Comparison of ENCODE assay signal across 8 cellular contexts in genomic region chr1:97243973-97244560, GRCh38.
DNase-seq lines count a peak whose midpoint lies in the region; ATAC-seq, FAIRE-seq and TF ChIP-seq lines count a peak whose summit lies in the region.

No MANE protein-coding gene starts in this region.

- peaks cover 9% of the 10 kb centered on the region for H3K36me3 Mint-ChIP-seq in activated T-cell treated with anti-CD3 and anti-CD28 coated beads, Interleukin-2, amount 50 U/mL, for 4 hours (ENCODE audit: insufficient read depth)
- no peaks in the 10 kb centered on the region for H3K36me3 Mint-ChIP-seq in activated T-helper 2 cell treated with anti-CD3 and anti-CD28 coated beads, Interferon-gamma antibody, Interleukin-2, Interleukin-4, amounts not matched to agents 10 μg/mL and 5 μg/mL and 100 μg/mL, durations not matched to agents 14 hours and 24 hours and 36 hours (ENCODE audit: low read depth)

- TF ChIP-seq CTCF in AG04450 (IDR thresholded peaks at IDR 0.05; ENCODE audit: low read depth, low read length) (peak; percentile 61), choroid plexus epithelial cell (conservative IDR thresholded peaks at IDR 0.05; ENCODE audit: low read depth, low read length) (peak; percentile 57)

- WGBS in small intestine, 3 donors, result 87 to 96% (median 93%) methylated on average over 2 of the region's 2 CpGs

- ATAC-seq in GM18519 (IDR thresholded peaks at IDR 0.05; ENCODE audit: low FRiP score, unreplicated experiment), result peak; percentile 56
- no peak for ATAC-seq in activated T-cell treated with anti-CD3 and anti-CD28 coated beads, Interleukin-2, amount 50 U/mL, for 4 hours

- POLR2A ChIA-PET in AG04450 (lab: Yijun Ruan, JAX), result no interaction called here

- intact Hi-C loops in activated T-helper 2 cell treated with anti-CD3 and anti-CD28 coated beads, Interferon-gamma antibody, Interleukin-2, Interleukin-4, amounts not matched to agents 10 μg/mL and 5 μg/mL and 100 μg/mL, durations not matched to agents 14 hours and 24 hours and 36 hours (cut with micrococcal nuclease), result loop anchor here (5.0 kb wide), 1 partner anchor 808 kb away; no protein-coding TSS in a partner anchor

- no peaks in the 10 kb centered on the region for H3K27me3 ChIP-seq in AG04450 (ENCODE audit: control insufficient read depth, insufficient read depth, low read length)
- H3K27me3 ChIP-seq in small intestine (ENCODE audit: control insufficient read depth in 2 of 2, insufficient read depth in 2 of 2, low read length in 2 of 2), result no peaks in the 10 kb centered on the region

- no peaks in the 10 kb centered on the region for H3K4me1 ChIP-seq in small intestine (ENCODE audit: control insufficient read depth in 2 of 2, insufficient read depth in 1 of 2, low read depth in 1 of 2, low read length in 1 of 2)

- no peaks in the 10 kb centered on the region for H3K4me1 Mint-ChIP-seq in activated T-cell treated with anti-CD3 and anti-CD28 coated beads, Interleukin-2, amount 50 U/mL, for 4 hours (ENCODE audit: low read depth)
- H3K4me1 Mint-ChIP-seq in activated T-helper 2 cell treated with anti-CD3 and anti-CD28 coated beads, Interferon-gamma antibody, Interleukin-2, Interleukin-4, amounts not matched to agents 10 μg/mL and 5 μg/mL and 100 μg/mL, durations not matched to agents 14 hours and 24 hours and 36 hours (ENCODE audit: low read depth), result no peaks in the 10 kb centered on the region

- DNase-seq in AG04450 (ENCODE audit: low read depth, low spot score) (no peak), LHCN-M2 (ENCODE audit: low read depth) (peak; percentile 4), choroid plexus epithelial cell (ENCODE audit: low read depth) (peak; percentile 58), small intestine (peak; percentile 37), cerebellar cortex (ENCODE audit: low spot score) (no peak)
- no peak for DNase-seq in activated T-cell treated with anti-CD3 and anti-CD28 coated beads, Interleukin-2, amount 50 U/mL, for 4 hours
- no peak for DNase-seq in activated T-helper 2 cell treated with anti-CD3 and anti-CD28 coated beads, Interferon-gamma antibody, Interleukin-2, Interleukin-4, amounts not matched to agents 10 μg/mL and 5 μg/mL and 100 μg/mL, durations not matched to agents 14 hours and 24 hours and 36 hours (ENCODE audit: low spot score)

- H3K9me3 ChIP-seq in AG04450 (ENCODE audit: control insufficient read depth, insufficient read depth, low read length), result no peaks in the 10 kb centered on the region
- no peaks in the 10 kb centered on the region for H3K9me3 ChIP-seq in small intestine (ENCODE audit: control insufficient read depth, low read depth)

- no peak overlapping the region for H3K4me3 Mint-ChIP-seq in activated T-cell treated with anti-CD3 and anti-CD28 coated beads, Interleukin-2, amount 50 U/mL, for 4 hours
- H3K4me3 Mint-ChIP-seq in activated T-helper 2 cell treated with anti-CD3 and anti-CD28 coated beads, Interferon-gamma antibody, Interleukin-2, Interleukin-4, amounts not matched to agents 10 μg/mL and 5 μg/mL and 100 μg/mL, durations not matched to agents 14 hours and 24 hours and 36 hours (ENCODE audit: low read depth), result no peak overlapping the region

- H3K9me3 Mint-ChIP-seq in activated T-cell treated with anti-CD3 and anti-CD28 coated beads, Interleukin-2, amount 50 U/mL, for 4 hours, result peaks cover 4% of the 10 kb centered on the region
- H3K9me3 Mint-ChIP-seq in activated T-helper 2 cell treated with anti-CD3 and anti-CD28 coated beads, Interferon-gamma antibody, Interleukin-2, Interleukin-4, amounts not matched to agents 10 μg/mL and 5 μg/mL and 100 μg/mL, durations not matched to agents 14 hours and 24 hours and 36 hours, result no peaks in the 10 kb centered on the region

- H3K4me3 ChIP-seq in AG04450 (ENCODE audit: low read depth, low read length), result no peak overlapping the region
- H3K4me3 ChIP-seq in choroid plexus epithelial cell (ENCODE audit: low read depth, low read length), result no peak overlapping the region
- no peak overlapping the region for H3K4me3 ChIP-seq in small intestine (ENCODE audit: low read depth in 1 of 2, low read length in 2 of 2)

- no peaks in the 10 kb centered on the region for H3K36me3 ChIP-seq in small intestine (ENCODE audit: control insufficient read depth in 2 of 2, insufficient read depth in 2 of 2, low read length in 2 of 2)

- CTCF ChIA-PET in AG04450 (lab: Charles Lee), result interaction anchor here (0.6 to 2.0 kb wide), 31 partner anchors 10 to 940 kb away, joined by 3 to 16 read pairs (median 3); no protein-coding TSS in a partner anchor

- H3K27me3 Mint-ChIP-seq in activated T-cell treated with anti-CD3 and anti-CD28 coated beads, Interleukin-2, amount 50 U/mL, for 4 hours (ENCODE audit: low read depth), result no peaks in the 10 kb centered on the region
- H3K27me3 Mint-ChIP-seq in activated T-helper 2 cell treated with anti-CD3 and anti-CD28 coated beads, Interferon-gamma antibody, Interleukin-2, Interleukin-4, amounts not matched to agents 10 μg/mL and 5 μg/mL and 100 μg/mL, durations not matched to agents 14 hours and 24 hours and 36 hours (ENCODE audit: low read depth), result no peaks in the 10 kb centered on the region

- no peak overlapping the region for H3K27ac Mint-ChIP-seq in activated T-helper 2 cell treated with anti-CD3 and anti-CD28 coated beads, Interferon-gamma antibody, Interleukin-2, Interleukin-4, amounts not matched to agents 10 μg/mL and 5 μg/mL and 100 μg/mL, durations not matched to agents 14 hours and 24 hours and 36 hours

- H3K27ac ChIP-seq in AG04450 (ENCODE audit: low read depth, low read length) (no peak overlapping the region), small intestine (ENCODE audit: low read depth in 1 of 2, low read length in 1 of 2) (no peak overlapping the region)

- no peak for FAIRE-seq in small intestine (lab: Jason Lieb, UNC)

Comparison
In these comparisons a context has a peak if more than half of its experiments do, and no peak if none do; other contexts are left out.
1. DNase-seq: peak in LHCN-M2 (single experiment), choroid plexus epithelial cell (single experiment) and small intestine (single experiment); none in AG04450 (single experiment), activated T-cell treated with anti-CD3 and anti-CD28 coated beads, Interleukin-2, amount 50 U/mL, for 4 hours (single experiment), cerebellar cortex (single experiment) and activated T-helper 2 cell treated with anti-CD3 and anti-CD28 coated beads, Interferon-gamma antibody, Interleukin-2, Interleukin-4, amounts not matched to agents 10 μg/mL and 5 μg/mL and 100 μg/mL, durations not matched to agents 14 hours and 24 hours and 36 hours (single experiment).